ENCODE assay signal across 32 cellular contexts in genomic region chr19:6838062-6838655, GRCh38. TPM values are rescaled to one million over a fixed set of nuclear protein-coding genes. Genes with fewer than 3 reads are reported as not detected.
DNase-seq lines count a peak whose midpoint lies in the region; ATAC-seq lines count a peak whose summit lies in the region.
"Had no signal": no experiment of that assay in that cellular context is flagged by ENCODE, and none has a peak within 500 bp of the region (broad histone marks: within the 10 kb centered on the region; RNA-seq: fewer than 3 reads in every experiment).

No MANE protein-coding gene starts in this region.

- peaks cover 24% of the 10 kb centered on the region for H3K4me1 Mint-ChIP-seq in activated CD4-positive, alpha-beta T cell treated with anti-CD3 and anti-CD28 coated beads for 36 hours
- peaks cover 5 to 13% (median 8%) of the 10 kb centered on the region in 4 donors for H3K4me1 Mint-ChIP-seq in CD4-positive, CD25-positive, alpha-beta regulatory T cell
- H3K4me1 Mint-ChIP-seq in activated T-helper 17 cell treated with anti-CD3 and anti-CD28 coated beads, Interleukin-2, amount 50 U/mL, for 72 hours: peaks cover 18% of the 10 kb centered on the region
- H3K4me1 Mint-ChIP-seq in memory B cell: peaks cover 3% of the 10 kb centered on the region
- H3K4me1 Mint-ChIP-seq: mesothelial cell of epicardium had no signal

- peaks cover 60% of the 10 kb centered on the region for H3K36me3 ChIP-seq in CD4-positive, CD25-positive, alpha-beta regulatory T cell (ENCODE audit: control insufficient read depth, insufficient read depth, low read length)
- H3K36me3 ChIP-seq: gastrocnemius medialis, WERI-Rb-1 had no signal

- no peak overlapping the region for H3K4me3 Mint-ChIP-seq in activated CD4-positive, alpha-beta T cell treated with anti-CD3 and anti-CD28 coated beads for 36 hours
- no peak overlapping the region for H3K4me3 Mint-ChIP-seq in CD4-positive, CD25-positive, alpha-beta regulatory T cell
- no peak overlapping the region for H3K4me3 Mint-ChIP-seq in activated T-helper 17 cell treated with anti-CD3 and anti-CD28 coated beads, Interleukin-2, amount 50 U/mL, for 72 hours
- no peak overlapping the region for H3K4me3 Mint-ChIP-seq in memory B cell
- H3K4me3 Mint-ChIP-seq: CD14-positive monocyte, mesothelial cell of epicardium had no signal

- H3K27me3 Mint-ChIP-seq in activated CD4-positive, alpha-beta T cell treated with anti-CD3 and anti-CD28 coated beads for 36 hours: no peaks in the 10 kb centered on the region
- H3K27me3 Mint-ChIP-seq in CD4-positive, CD25-positive, alpha-beta regulatory T cell: no peaks in the 10 kb centered on the region
- H3K27me3 Mint-ChIP-seq in activated T-helper 17 cell treated with anti-CD3 and anti-CD28 coated beads, Interleukin-2, amount 50 U/mL, for 72 hours: no peaks in the 10 kb centered on the region
- no peaks in the 10 kb centered on the region for H3K27me3 Mint-ChIP-seq in memory B cell

- H3K9me3 ChIP-seq in CD4-positive, CD25-positive, alpha-beta regulatory T cell (ENCODE audit: control insufficient read depth in 2 of 2, low read length in 2 of 2): peaks cover 0 to 2% of the 10 kb centered on the region in 2 experiments
- H3K9me3 ChIP-seq: gastrocnemius medialis, testis had no signal

- H3K4me1 ChIP-seq in CD4-positive, CD25-positive, alpha-beta regulatory T cell (ENCODE audit: control insufficient read depth, insufficient read depth, low read length, poor library complexity, severe bottlenecking): no peaks in the 10 kb centered on the region
- H3K4me1 ChIP-seq: gastrocnemius medialis, testis had no signal

- no peaks in the 10 kb centered on the region for H3K27me3 ChIP-seq in CD4-positive, CD25-positive, alpha-beta regulatory T cell (ENCODE audit: control insufficient read depth, insufficient read depth, low read length)
- H3K27me3 ChIP-seq: testis had no signal

- CTCF ChIA-PET in activated CD4-positive, alpha-beta T cell treated with anti-CD3 and anti-CD28 coated beads for 36 hours (lab: Charles Lee): interaction anchor here (0.7 kb wide), 1 partner anchor 22 kb away, joined by 3 read pairs; no protein-coding TSS in a partner anchor

- POLR2A ChIA-PET in activated CD4-positive, alpha-beta T cell treated with anti-CD3 and anti-CD28 coated beads for 36 hours (lab: Charles Lee): no interaction called here

- H3K27ac Mint-ChIP-seq in activated CD4-positive, alpha-beta T cell treated with anti-CD3 and anti-CD28 coated beads for 36 hours: peak overlapping the region; percentile 75
- peak overlapping the region in 2 of 3 donors; percentile 40 to 45 for H3K27ac Mint-ChIP-seq in CD4-positive, CD25-positive, alpha-beta regulatory T cell
- H3K27ac Mint-ChIP-seq in activated T-helper 17 cell treated with anti-CD3 and anti-CD28 coated beads, Interleukin-2, amount 50 U/mL, for 72 hours: peak overlapping the region; percentile 87
- peak overlapping the region; percentile 0 for H3K27ac Mint-ChIP-seq in memory B cell
- H3K27ac Mint-ChIP-seq: mesothelial cell of epicardium had no signal

- intact Hi-C loops in activated CD4-positive, alpha-beta T cell treated with anti-CD3 and anti-CD28 coated beads for 36 hours (cut with DNase I, micrococcal nuclease): no loop called here
- intact Hi-C loops in posterior cingulate gyrus (cut with DNase I): no loop called here

- DNase-seq in activated CD4-positive, alpha-beta T cell treated with anti-CD3 and anti-CD28 coated beads for 36 hours: no peak
- no peak for DNase-seq in activated CD4-positive, alpha-beta T cell treated with anti-CD3 and anti-CD28 coated beads, Interleukin-2, amount 50 U/mL, for 48 hours
- no peak for DNase-seq in CD4-positive, CD25-positive, alpha-beta regulatory T cell
- no peak for DNase-seq in memory B cell (ENCODE audit: low spot score in 2 of 2)
- no peak for DNase-seq in posterior cingulate gyrus
- DNase-seq: activated CD4-positive, alpha-beta T cell treated with anti-CD3 and anti-CD28 coated beads for 48 hours; activated CD8-positive, alpha-beta memory T cell treated with anti-CD3 and anti-CD28 coated beads, Interleukin-2, amount 50 U/mL, for 4 hours; activated gamma-delta T cell; anterior cingulate cortex; gastrocnemius medialis; IMR-90; kidney glomerular epithelial cell; NCI-H1048; NCI-H2107; NCI-H345; NCI-H69; Right ventricle myocardium superior; stimulated activated CD4-positive, alpha-beta T cell treated with anti-CD3 and anti-CD28 coated beads, Interleukin-15, amount 100 ng/mL, for 24 hours; stimulated activated naive CD4-positive, alpha-beta T cell; T-helper 9 cell; testis; WERI-Rb-1 had no signal

- peaks cover 48% of the 10 kb centered on the region for H3K36me3 Mint-ChIP-seq in activated CD4-positive, alpha-beta T cell treated with anti-CD3 and anti-CD28 coated beads for 36 hours (ENCODE audit: low read depth)
- H3K36me3 Mint-ChIP-seq in CD4-positive, CD25-positive, alpha-beta regulatory T cell: peaks cover 46% of the 10 kb centered on the region
- peaks cover 81% of the 10 kb centered on the region for H3K36me3 Mint-ChIP-seq in activated T-helper 17 cell treated with anti-CD3 and anti-CD28 coated beads, Interleukin-2, amount 50 U/mL, for 72 hours (ENCODE audit: low read depth)
- H3K36me3 Mint-ChIP-seq in memory B cell: peaks cover 37% of the 10 kb centered on the region
- H3K36me3 Mint-ChIP-seq: mesothelial cell of epicardium had no signal

- ATAC-seq in activated CD4-positive, alpha-beta T cell treated with anti-CD3 and anti-CD28 coated beads for 36 hours: no peak
- ATAC-seq in CD4-positive, CD25-positive, alpha-beta regulatory T cell (ENCODE audit: low read depth in 2 of 2): no peak
- no peak for ATAC-seq in activated T-helper 17 cell treated with anti-CD3 and anti-CD28 coated beads, Interleukin-2, amount 50 U/mL, for 72 hours (replicated peaks)
- ATAC-seq in memory B cell (ENCODE audit: low read depth) (no peak), GM21390 (IDR thresholded peaks at IDR 0.05; ENCODE audit: unreplicated experiment) (no peak), HG03196 (IDR thresholded peaks at IDR 0.05; ENCODE audit: unreplicated experiment) (no peak)
- ATAC-seq: gastrocnemius medialis, SK-N-SH treated with all-trans-retinoic acid at 6 μM for 48 hours had no signal

- no peak overlapping the region for H3K27ac ChIP-seq in CD4-positive, CD25-positive, alpha-beta regulatory T cell (ENCODE audit: insufficient read depth, low read length, poor library complexity, severe bottlenecking)
- H3K27ac ChIP-seq: gastrocnemius medialis, testis, WERI-Rb-1 had no signal

- no peaks in the 10 kb centered on the region for H3K9me3 Mint-ChIP-seq in activated CD4-positive, alpha-beta T cell treated with anti-CD3 and anti-CD28 coated beads for 36 hours (ENCODE audit: low read depth)
- H3K9me3 Mint-ChIP-seq in CD4-positive, CD25-positive, alpha-beta regulatory T cell: peaks cover 0 to 1% (median 0%) of the 10 kb centered on the region in 7 donors
- no peaks in the 10 kb centered on the region for H3K9me3 Mint-ChIP-seq in activated T-helper 17 cell treated with anti-CD3 and anti-CD28 coated beads, Interleukin-2, amount 50 U/mL, for 72 hours
- no peaks in the 10 kb centered on the region for H3K9me3 Mint-ChIP-seq in memory B cell
- H3K9me3 Mint-ChIP-seq: CD14-positive monocyte had no signal

- H3K4me3 ChIP-seq in CD4-positive, CD25-positive, alpha-beta regulatory T cell (ENCODE audit: low read depth, low read length): no peak overlapping the region
- H3K4me3 ChIP-seq: gastrocnemius medialis, testis had no signal

RNA-seq across cellular contexts. Expression of gene ADGRE1, which starts 49.2 kb away (rescaled TPM):
- total RNA-seq in activated CD4-positive, alpha-beta T cell treated with anti-CD3 and anti-CD28 coated beads for 36 hours: 1 to 10 TPM; 6.0 to 6.5 TPM
- 2.4 TPM for total RNA-seq in CD4-positive, CD25-positive, alpha-beta regulatory T cell
- polyA plus RNA-seq in CD4-positive, CD25-positive, alpha-beta regulatory T cell: 1 to 10 TPM in 3 of 4 donors, under 1 TPM in 1; 0.92 to 2.0 (median 1.2) TPM
- total RNA-seq in activated T-helper 17 cell treated with anti-CD3 and anti-CD28 coated beads, Interleukin-2, amount 50 U/mL, for 72 hours: 10 to 100 TPM in 1 of 2 donors, 1 to 10 TPM in 1; 6.9 to 10.6 TPM
- total RNA-seq: endothelial cell of umbilical vein, IMR-90, mesothelial cell of epicardium, osteoblast, renal cortical epithelial cell had no signal
- polyA plus RNA-seq: endothelial cell of umbilical vein, fibroblast of lung, IMR-90 had no signal

Comparison
In these comparisons a context has a peak if more than half of its experiments do, and no peak if none do; other contexts are left out.
1. H3K27ac Mint-ChIP-seq: peak in every context shown above with its lines; median percentile 87 in activated T-helper 17 cell treated with anti-CD3 and anti-CD28 coated beads, Interleukin-2, amount 50 U/mL, for 72 hours; 75 in activated CD4-positive, alpha-beta T cell treated with anti-CD3 and anti-CD28 coated beads for 36 hours; 42 in CD4-positive, CD25-positive, alpha-beta regulatory T cell; 0 in memory B cell.